Comparison of ENCODE assay signal across 1 cellular context in the genomic region with DNA sequence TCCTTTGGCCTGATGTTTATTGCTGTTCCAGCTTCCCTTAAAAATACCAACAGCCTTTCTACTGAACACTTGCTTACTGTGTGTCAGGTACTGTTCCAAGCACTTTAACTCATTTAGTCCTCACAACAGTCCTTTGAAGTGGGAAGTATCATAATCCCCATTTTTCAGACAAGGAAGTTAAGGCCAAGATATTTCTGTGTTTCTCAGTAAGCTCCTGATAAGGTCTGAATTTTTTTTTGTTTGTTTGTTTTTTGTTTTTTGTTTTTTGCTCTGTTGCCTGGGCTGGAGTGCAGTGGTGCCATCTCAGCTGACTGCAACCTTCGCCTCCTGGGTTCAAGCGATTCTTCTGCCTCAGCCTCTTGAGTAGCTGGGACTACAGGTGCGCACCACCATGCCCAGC.
TF ChIP-seq lines count a peak whose summit lies in the region.

No MANE protein-coding gene starts in this region.

TF ChIP-seq in GM12878, 131 proteins besides CTCF, POLR2A, EP300 and RAD21:
- no peak for TF ChIP-seq MLLT1 (IDR thresholded peaks at IDR 0.05)
- TF ChIP-seq DPF2 (IDR thresholded peaks at IDR 0.05): no peak
- TF ChIP-seq ATF7 (IDR thresholded peaks at IDR 0.05; ENCODE audit: low read depth): no peak
- no peak for TF ChIP-seq RFX5 (IDR thresholded peaks at IDR 0.05; ENCODE audit: low read depth, low read length)
- TF ChIP-seq NRF1 (conservative IDR thresholded peaks at IDR 0.05; ENCODE audit: low read depth, low read length): no peak
- no peak for TF ChIP-seq WRNIP1 (IDR thresholded peaks at IDR 0.05; ENCODE audit: borderline replicate concordance, low read depth, low read length)
- no peak for TF ChIP-seq ZNF217 (IDR thresholded peaks at IDR 0.05)
- no peak for TF ChIP-seq CBX5 (IDR thresholded peaks at IDR 0.05; ENCODE audit: low read depth)
- TF ChIP-seq, protein P1, sequence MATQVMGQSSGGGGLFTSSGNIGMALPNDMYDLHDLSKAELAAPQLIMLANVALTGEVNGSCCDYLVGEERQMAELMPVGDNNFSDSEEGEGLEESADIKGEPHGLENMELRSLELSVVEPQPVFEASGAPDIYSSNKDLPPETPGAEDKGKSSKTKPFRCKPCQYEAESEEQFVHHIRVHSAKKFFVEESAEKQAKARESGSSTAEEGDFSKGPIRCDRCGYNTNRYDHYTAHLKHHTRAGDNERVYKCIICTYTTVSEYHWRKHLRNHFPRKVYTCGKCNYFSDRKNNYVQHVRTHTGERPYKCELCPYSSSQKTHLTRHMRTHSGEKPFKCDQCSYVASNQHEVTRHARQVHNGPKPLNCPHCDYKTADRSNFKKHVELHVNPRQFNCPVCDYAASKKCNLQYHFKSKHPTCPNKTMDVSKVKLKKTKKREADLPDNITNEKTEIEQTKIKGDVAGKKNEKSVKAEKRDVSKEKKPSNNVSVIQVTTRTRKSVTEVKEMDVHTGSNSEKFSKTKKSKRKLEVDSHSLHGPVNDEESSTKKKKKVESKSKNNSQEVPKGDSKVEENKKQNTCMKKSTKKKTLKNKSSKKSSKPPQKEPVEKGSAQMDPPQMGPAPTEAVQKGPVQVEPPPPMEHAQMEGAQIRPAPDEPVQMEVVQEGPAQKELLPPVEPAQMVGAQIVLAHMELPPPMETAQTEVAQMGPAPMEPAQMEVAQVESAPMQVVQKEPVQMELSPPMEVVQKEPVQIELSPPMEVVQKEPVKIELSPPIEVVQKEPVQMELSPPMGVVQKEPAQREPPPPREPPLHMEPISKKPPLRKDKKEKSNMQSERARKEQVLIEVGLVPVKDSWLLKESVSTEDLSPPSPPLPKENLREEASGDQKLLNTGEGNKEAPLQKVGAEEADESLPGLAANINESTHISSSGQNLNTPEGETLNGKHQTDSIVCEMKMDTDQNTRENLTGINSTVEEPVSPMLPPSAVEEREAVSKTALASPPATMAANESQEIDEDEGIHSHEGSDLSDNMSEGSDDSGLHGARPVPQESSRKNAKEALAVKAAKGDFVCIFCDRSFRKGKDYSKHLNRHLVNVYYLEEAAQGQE (IDR thresholded peaks at IDR 0.05; ENCODE audit: low read depth, low read length): no peak
- TF ChIP-seq CUX1 (IDR thresholded peaks at IDR 0.05; ENCODE audit: insufficient replicate concordance, low read depth, low read length): no peak
- no peak for TF ChIP-seq YBX1 (IDR thresholded peaks at IDR 0.05)
- TF ChIP-seq GABPA (IDR thresholded peaks at IDR 0.05; ENCODE audit: low read depth): no peak
- no peak for TF ChIP-seq TBL1XR1 (IDR thresholded peaks at IDR 0.05; ENCODE audit: low read depth, low read length)
- TF ChIP-seq PAX8 (IDR thresholded peaks at IDR 0.05): no peak
- TF ChIP-seq BRCA1 (IDR thresholded peaks at IDR 0.05; ENCODE audit: low read depth, low read length): no peak
